Comparison of ENCODE assay signal across 20 cellular contexts in genomic region chr16:30884760-30885159, GRCh38. TPM values are rescaled to one million over a fixed set of nuclear protein-coding genes. Genes with fewer than 3 reads are reported as not detected.
DNase-seq lines count a peak whose midpoint lies in the region; ATAC-seq and TF ChIP-seq lines count a peak whose summit lies in the region.
"Had no signal": no experiment of that assay in that cellular context is flagged by ENCODE, and none has a peak within 500 bp of the region (broad histone marks: within the 10 kb centered on the region; RNA-seq: fewer than 3 reads in every experiment).

No MANE protein-coding gene starts in this region.

- peaks cover 39% of the 10 kb centered on the region for H3K36me3 Mint-ChIP-seq in activated CD8-positive, alpha-beta T cell treated with anti-CD3 and anti-CD28 coated beads for 36 hours (ENCODE audit: low read depth)
- peaks cover 41% of the 10 kb centered on the region for H3K36me3 Mint-ChIP-seq in activated CD8-positive, alpha-beta T cell treated with anti-CD3 and anti-CD28 coated beads, Interleukin-2, amount 10 ng/mL, durations not matched to agents 7 days and 5 days (ENCODE audit: low read depth)
- H3K36me3 Mint-ChIP-seq in activated T-helper 2 cell treated with anti-CD3 and anti-CD28 coated beads, Interferon-gamma antibody, Interleukin-2, Interleukin-4, amounts not matched to agents 10 μg/mL and 5 μg/mL and 100 μg/mL, durations not matched to agents 14 hours and 24 hours and 36 hours (ENCODE audit: low read depth), result peaks cover 39% of the 10 kb centered on the region
- H3K36me3 Mint-ChIP-seq in neural crest cell (ENCODE audit: low read depth), result peaks cover 14% of the 10 kb centered on the region

- POLR2A ChIA-PET in activated CD8-positive, alpha-beta T cell treated with anti-CD3 and anti-CD28 coated beads for 36 hours (lab: Charles Lee), result interaction anchor here (0.8 to 2.5 kb wide), 4 partner anchors 8 to 183 kb away, joined by 3 to 11 read pairs (median 5); partner anchors contain the start of gene BCL7C
- POLR2A ChIA-PET in activated CD8-positive, alpha-beta T cell treated with anti-CD3 and anti-CD28 coated beads, Interleukin-2, amount 10 ng/mL, durations not matched to agents 7 days and 5 days (lab: Charles Lee), result interaction anchor here (0.6 to 1.8 kb wide), 2 partner anchors 9 to 20 kb away, joined by 3 to 6 read pairs; no protein-coding TSS in a partner anchor

- intact Hi-C loops in activated CD8-positive, alpha-beta T cell treated with anti-CD3 and anti-CD28 coated beads for 36 hours (cut with micrococcal nuclease), result no loop called here
- intact Hi-C loops in activated T-helper 2 cell treated with anti-CD3 and anti-CD28 coated beads, Interferon-gamma antibody, Interleukin-2, Interleukin-4, amounts not matched to agents 10 μg/mL and 5 μg/mL and 100 μg/mL, durations not matched to agents 14 hours and 24 hours and 36 hours (cut with micrococcal nuclease), result no loop called here
- intact Hi-C loops in Right ventricle myocardium inferior (cut with DNase I), result no loop called here

- H3K27ac Mint-ChIP-seq in activated CD8-positive, alpha-beta T cell treated with anti-CD3 and anti-CD28 coated beads for 36 hours, result peak overlapping the region; percentile 35
- no peak overlapping the region for H3K27ac Mint-ChIP-seq in activated CD8-positive, alpha-beta T cell treated with anti-CD3 and anti-CD28 coated beads, Interleukin-2, amount 10 ng/mL, durations not matched to agents 7 days and 5 days
- peak overlapping the region; percentile 21 for H3K27ac Mint-ChIP-seq in activated T-helper 2 cell treated with anti-CD3 and anti-CD28 coated beads, Interferon-gamma antibody, Interleukin-2, Interleukin-4, amounts not matched to agents 10 μg/mL and 5 μg/mL and 100 μg/mL, durations not matched to agents 14 hours and 24 hours and 36 hours
- no peak overlapping the region for H3K27ac Mint-ChIP-seq in neural crest cell (ENCODE audit: unreplicated experiment)
- H3K27ac Mint-ChIP-seq: dendritic cell treated with granulocyte-macrophage colony-stimulating factor and Interleukin-4, amounts not matched to agents 40 ng/mL and 50 ng/mL, for 4 days had no signal

- CTCF ChIA-PET in activated CD8-positive, alpha-beta T cell treated with anti-CD3 and anti-CD28 coated beads for 36 hours (lab: Charles Lee), result interaction anchor here (0.6 kb wide), 1 partner anchor 16 kb away, joined by 3 read pairs; no protein-coding TSS in a partner anchor
- CTCF ChIA-PET in activated CD8-positive, alpha-beta T cell treated with anti-CD3 and anti-CD28 coated beads, Interleukin-2, amount 10 ng/mL, durations not matched to agents 7 days and 5 days (lab: Charles Lee), result no interaction called here

- peaks cover 33% of the 10 kb centered on the region for H3K4me1 Mint-ChIP-seq in activated CD8-positive, alpha-beta T cell treated with anti-CD3 and anti-CD28 coated beads for 36 hours (ENCODE audit: low read depth)
- H3K4me1 Mint-ChIP-seq in activated CD8-positive, alpha-beta T cell treated with anti-CD3 and anti-CD28 coated beads, Interleukin-2, amount 10 ng/mL, durations not matched to agents 7 days and 5 days (ENCODE audit: low read depth), result peaks cover 34% of the 10 kb centered on the region
- peaks cover 17% of the 10 kb centered on the region for H3K4me1 Mint-ChIP-seq in activated T-helper 2 cell treated with anti-CD3 and anti-CD28 coated beads, Interferon-gamma antibody, Interleukin-2, Interleukin-4, amounts not matched to agents 10 μg/mL and 5 μg/mL and 100 μg/mL, durations not matched to agents 14 hours and 24 hours and 36 hours (ENCODE audit: low read depth)
- H3K4me1 Mint-ChIP-seq in neural crest cell, result peaks cover 26% of the 10 kb centered on the region

- H3K4me3 Mint-ChIP-seq in activated CD8-positive, alpha-beta T cell treated with anti-CD3 and anti-CD28 coated beads for 36 hours, result no peak overlapping the region
- no peak overlapping the region for H3K4me3 Mint-ChIP-seq in activated CD8-positive, alpha-beta T cell treated with anti-CD3 and anti-CD28 coated beads, Interleukin-2, amount 10 ng/mL, durations not matched to agents 7 days and 5 days
- no peak overlapping the region for H3K4me3 Mint-ChIP-seq in activated T-helper 2 cell treated with anti-CD3 and anti-CD28 coated beads, Interferon-gamma antibody, Interleukin-2, Interleukin-4, amounts not matched to agents 10 μg/mL and 5 μg/mL and 100 μg/mL, durations not matched to agents 14 hours and 24 hours and 36 hours (ENCODE audit: low read depth)
- H3K4me3 Mint-ChIP-seq in neural crest cell, result peak overlapping the region; percentile 1
- H3K4me3 Mint-ChIP-seq: dendritic cell treated with granulocyte-macrophage colony-stimulating factor and Interleukin-4, amounts not matched to agents 40 ng/mL and 50 ng/mL, for 4 days had no signal

- no peaks in the 10 kb centered on the region for H3K27me3 Mint-ChIP-seq in activated CD8-positive, alpha-beta T cell treated with anti-CD3 and anti-CD28 coated beads for 36 hours
- no peaks in the 10 kb centered on the region for H3K27me3 Mint-ChIP-seq in activated CD8-positive, alpha-beta T cell treated with anti-CD3 and anti-CD28 coated beads, Interleukin-2, amount 10 ng/mL, durations not matched to agents 7 days and 5 days (ENCODE audit: low read depth)
- H3K27me3 Mint-ChIP-seq in activated T-helper 2 cell treated with anti-CD3 and anti-CD28 coated beads, Interferon-gamma antibody, Interleukin-2, Interleukin-4, amounts not matched to agents 10 μg/mL and 5 μg/mL and 100 μg/mL, durations not matched to agents 14 hours and 24 hours and 36 hours (ENCODE audit: low read depth), result no peaks in the 10 kb centered on the region
- no peaks in the 10 kb centered on the region for H3K27me3 Mint-ChIP-seq in neural crest cell (ENCODE audit: low read depth)
- H3K27me3 Mint-ChIP-seq: dendritic cell treated with granulocyte-macrophage colony-stimulating factor and Interleukin-4, amounts not matched to agents 40 ng/mL and 50 ng/mL, for 4 days had no signal

- H3K9me3 Mint-ChIP-seq in activated CD8-positive, alpha-beta T cell treated with anti-CD3 and anti-CD28 coated beads for 36 hours, result no peaks in the 10 kb centered on the region
- H3K9me3 Mint-ChIP-seq in activated CD8-positive, alpha-beta T cell treated with anti-CD3 and anti-CD28 coated beads, Interleukin-2, amount 10 ng/mL, durations not matched to agents 7 days and 5 days (ENCODE audit: insufficient read depth), result no peaks in the 10 kb centered on the region
- H3K9me3 Mint-ChIP-seq in activated T-helper 2 cell treated with anti-CD3 and anti-CD28 coated beads, Interferon-gamma antibody, Interleukin-2, Interleukin-4, amounts not matched to agents 10 μg/mL and 5 μg/mL and 100 μg/mL, durations not matched to agents 14 hours and 24 hours and 36 hours, result no peaks in the 10 kb centered on the region
- H3K9me3 Mint-ChIP-seq in neural crest cell, result no peaks in the 10 kb centered on the region
- H3K9me3 Mint-ChIP-seq: dendritic cell treated with granulocyte-macrophage colony-stimulating factor and Interleukin-4, amounts not matched to agents 40 ng/mL and 50 ng/mL, for 4 days had no signal

- DNase-seq in activated CD8-positive, alpha-beta T cell treated with anti-CD3 and anti-CD28 coated beads for 36 hours, result no peak
- DNase-seq in activated CD8-positive, alpha-beta T cell treated with anti-CD3 and anti-CD28 coated beads, Interleukin-2, amount 10 ng/mL, durations not matched to agents 7 days and 5 days, result no peak
- DNase-seq in GM20000 (ENCODE audit: low spot score) (peak; percentile 58), neural crest cell (ENCODE audit: low read depth, low spot score) (no peak), DMS53 (lab: John Stamatoyannopoulos, UW) (no peak), Right ventricle myocardium inferior (ENCODE audit: missing footprints) (no peak)
- DNase-seq in activated T-helper 2 cell treated with anti-CD3 and anti-CD28 coated beads, Interferon-gamma antibody, Interleukin-2, Interleukin-4, amounts not matched to agents 10 μg/mL and 5 μg/mL and 100 μg/mL, durations not matched to agents 14 hours and 24 hours and 36 hours (ENCODE audit: low spot score), result no peak
- DNase-seq: activated CD8-positive, alpha-beta memory T cell treated with anti-CD3 and anti-CD28 coated beads for 24 hours; activated effector memory CD4-positive, alpha-beta T cell treated with Interleukin-2 at 50 U/mL for 16 hours; amniotic stem cell; BE2C; H7; Kasumi-1; NCI-H1092; NK-92 treated with Interleukin-12 subunit alpha and Interleukin-12 subunit beta, amount 100 ng/mL, for 24 hours; occipital lobe; retina; stimulated activated CD4-positive, alpha-beta T cell treated with anti-CD3 and anti-CD28 coated beads, Interleukin-4, amount 100 ng/mL, for 24 hours had no signal

- no peak for TF ChIP-seq CTCF in activated CD8-positive, alpha-beta T cell treated with anti-CD3 and anti-CD28 coated beads for 36 hours (IDR thresholded peaks at IDR 0.05)
- no peak for TF ChIP-seq CTCF in GM20000 (IDR thresholded peaks at IDR 0.05; ENCODE audit: extremely low read depth, missing control alignments)
- no peak for TF ChIP-seq CTCF in neural crest cell (conservative IDR thresholded peaks at IDR 0.05)

- peak; percentile 48 for ATAC-seq in activated CD8-positive, alpha-beta T cell treated with anti-CD3 and anti-CD28 coated beads for 36 hours
- ATAC-seq in activated CD8-positive, alpha-beta T cell treated with anti-CD3 and anti-CD28 coated beads, Interleukin-2, amount 10 ng/mL, durations not matched to agents 7 days and 5 days, result no peak
- no peak for ATAC-seq in GM19324 (IDR thresholded peaks at IDR 0.05; ENCODE audit: low FRiP score, unreplicated experiment)
- no peak for ATAC-seq in Right ventricle myocardium inferior

RNA-seq across cellular contexts. Expression of gene BCL7C, which starts 9.1 kb away (rescaled TPM):
- 10 to 100 TPM; 21.8 to 23.6 TPM for total RNA-seq in activated CD8-positive, alpha-beta T cell treated with anti-CD3 and anti-CD28 coated beads for 36 hours
- total RNA-seq in activated CD8-positive, alpha-beta T cell treated with anti-CD3 and anti-CD28 coated beads, Interleukin-2, amount 10 ng/mL, durations not matched to agents 7 days and 5 days, result 10 to 100 TPM; 30.3 to 34.5 TPM
- total RNA-seq in activated T-helper 2 cell treated with anti-CD3 and anti-CD28 coated beads, Interferon-gamma antibody, Interleukin-2, Interleukin-4, amounts not matched to agents 10 μg/mL and 5 μg/mL and 100 μg/mL, durations not matched to agents 14 hours and 24 hours and 36 hours, result 26.8 and 27.1 TPM in 2 replicates
- 35.9 and 38.4 TPM in 2 replicates for total RNA-seq in neural crest cell
- total RNA-seq in Right ventricle myocardium inferior, result 32.2 TPM

RNA-seq across cellular contexts. Expression of gene CTF1, which starts 11.7 kb away (rescaled TPM):
- under 1 TPM; 0.31 to 0.32 TPM for total RNA-seq in activated CD8-positive, alpha-beta T cell treated with anti-CD3 and anti-CD28 coated beads for 36 hours
- under 1 TPM; 0.23 to 0.34 TPM for total RNA-seq in activated CD8-positive, alpha-beta T cell treated with anti-CD3 and anti-CD28 coated beads, Interleukin-2, amount 10 ng/mL, durations not matched to agents 7 days and 5 days
- total RNA-seq in activated T-helper 2 cell treated with anti-CD3 and anti-CD28 coated beads, Interferon-gamma antibody, Interleukin-2, Interleukin-4, amounts not matched to agents 10 μg/mL and 5 μg/mL and 100 μg/mL, durations not matched to agents 14 hours and 24 hours and 36 hours, result 0.21 and 0.30 TPM in 2 replicates
- total RNA-seq in neural crest cell (1.6 and 2.6 TPM in 2 replicates), Right ventricle myocardium inferior (8.7 TPM)
- total RNA-seq: occipital lobe had no signal

RNA-seq across cellular contexts. Expression of gene FBXL19, which starts 38.6 kb away (rescaled TPM):
- 10 to 100 TPM; 21.1 to 22.0 TPM for total RNA-seq in activated CD8-positive, alpha-beta T cell treated with anti-CD3 and anti-CD28 coated beads for 36 hours
- 10 to 100 TPM; 22.7 to 23.1 TPM for total RNA-seq in activated CD8-positive, alpha-beta T cell treated with anti-CD3 and anti-CD28 coated beads, Interleukin-2, amount 10 ng/mL, durations not matched to agents 7 days and 5 days
- total RNA-seq in activated T-helper 2 cell treated with anti-CD3 and anti-CD28 coated beads, Interferon-gamma antibody, Interleukin-2, Interleukin-4, amounts not matched to agents 10 μg/mL and 5 μg/mL and 100 μg/mL, durations not matched to agents 14 hours and 24 hours and 36 hours, result 34.4 and 34.6 TPM in 2 replicates
- total RNA-seq in neural crest cell, result 78.1 and 84.7 TPM in 2 replicates
- total RNA-seq in Right ventricle myocardium inferior, result 6.3 TPM

Comparison
In these comparisons a context has a peak if more than half of its experiments do, and no peak if none do; other contexts are left out.
1. H3K27ac Mint-ChIP-seq: peak in activated CD8-positive, alpha-beta T cell treated with anti-CD3 and anti-CD28 coated beads for 36 hours (single experiment) and activated T-helper 2 cell treated with anti-CD3 and anti-CD28 coated beads, Interferon-gamma antibody, Interleukin-2, Interleukin-4, amounts not matched to agents 10 μg/mL and 5 μg/mL and 100 μg/mL, durations not matched to agents 14 hours and 24 hours and 36 hours (single experiment); none in activated CD8-positive, alpha-beta T cell treated with anti-CD3 and anti-CD28 coated beads, Interleukin-2, amount 10 ng/mL, durations not matched to agents 7 days and 5 days (single experiment) and neural crest cell (single experiment).